In the genomic region with DNA sequence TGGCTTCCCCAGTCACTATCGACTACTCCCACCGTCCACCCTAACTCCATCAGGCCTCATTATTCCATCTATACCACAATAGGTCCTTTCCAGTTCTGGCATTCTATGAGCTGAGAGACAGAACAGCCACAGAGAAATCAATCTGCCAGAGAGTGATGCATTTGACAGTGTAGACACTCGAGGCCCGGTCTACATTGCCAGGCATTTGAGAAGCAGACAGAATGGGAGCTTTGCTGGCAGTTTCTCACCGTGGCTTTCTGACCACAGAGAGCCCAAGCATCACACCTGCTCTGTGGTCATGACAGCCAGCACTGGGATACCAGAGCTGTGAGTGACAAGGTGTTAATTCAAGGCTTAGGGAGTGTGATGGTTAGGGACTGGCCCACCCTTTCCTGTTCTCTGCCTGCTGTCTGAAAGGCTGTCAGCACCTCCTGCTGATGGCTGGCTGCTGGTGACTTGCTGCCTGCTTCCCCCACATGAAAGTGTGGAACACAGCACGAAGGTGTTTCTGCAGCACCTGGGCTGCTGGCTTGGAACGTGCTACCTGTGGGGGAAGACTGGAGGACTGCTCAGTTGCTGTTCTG, we compare ENCODE assay signal across 10 cellular contexts.
DNase-seq lines count a peak whose midpoint lies in the region; ATAC-seq and TF ChIP-seq lines count a peak whose summit lies in the region.
"Had no signal": no experiment of that assay in that cellular context is flagged by ENCODE, and none has a peak within 500 bp of the region (broad histone marks: within the 10 kb centered on the region; RNA-seq: fewer than 3 reads in every experiment).

No MANE protein-coding gene starts in this region.

- intact Hi-C loops in activated CD4-positive, alpha-beta T cell treated with anti-CD3 and anti-CD28 coated beads, Interleukin-2, amount 10 ng/mL, durations not matched to agents 24 days and 14 days (cut with micrococcal nuclease) = no loop called here

- H3K9me3 ChIP-seq in suprapubic skin = no peaks in the 10 kb centered on the region
- H3K9me3 ChIP-seq: thyroid gland had no signal

- no peaks in the 10 kb centered on the region for H3K9me3 Mint-ChIP-seq in activated CD4-positive, alpha-beta T cell treated with anti-CD3 and anti-CD28 coated beads, Interleukin-2, amount 10 ng/mL, durations not matched to agents 24 days and 14 days

- H3K4me1 Mint-ChIP-seq in activated CD4-positive, alpha-beta T cell treated with anti-CD3 and anti-CD28 coated beads, Interleukin-2, amount 10 ng/mL, durations not matched to agents 24 days and 14 days = no peaks in the 10 kb centered on the region

- DNase-seq in NCI-H748 (lab: John Stamatoyannopoulos, UW; ENCODE audit: unreplicated experiment) (peak; percentile 13), NCI-H748 treated with DMSO at 0.1 percent for 48 hours (lab: John Stamatoyannopoulos, UW) (no peak), NCI-H82 (lab: John Stamatoyannopoulos, UW) (peak; percentile 43), retina (peak; percentile 62), suprapubic skin (ENCODE audit: low spot score in 2 of 2) (no peak), amniotic stem cell (lab: John Stamatoyannopoulos, UW) (no peak)
- DNase-seq in activated CD4-positive, alpha-beta T cell treated with anti-CD3 and anti-CD28 coated beads, Interleukin-2, amount 10 ng/mL, durations not matched to agents 24 days and 14 days = no peak
- DNase-seq: erythroblast, thyroid gland had no signal

- no peaks in the 10 kb centered on the region for H3K4me1 ChIP-seq in suprapubic skin
- H3K4me1 ChIP-seq: thyroid gland had no signal

- H3K27me3 ChIP-seq in suprapubic skin = peaks cover 3% of the 10 kb centered on the region
- H3K27me3 ChIP-seq: thyroid gland had no signal

- H3K4me3 Mint-ChIP-seq in activated CD4-positive, alpha-beta T cell treated with anti-CD3 and anti-CD28 coated beads, Interleukin-2, amount 10 ng/mL, durations not matched to agents 24 days and 14 days = no peak overlapping the region

- 61% methylated on average over 7 of the region's 7 CpGs for WGBS in suprapubic skin

- no peak overlapping the region for H3K4me3 ChIP-seq in suprapubic skin
- H3K4me3 ChIP-seq: thyroid gland had no signal

- no peak for TF ChIP-seq CTCF in suprapubic skin (IDR thresholded peaks at IDR 0.05)

- TF ChIP-seq POLR2A in suprapubic skin (IDR thresholded peaks at IDR 0.05) = no peak

- H3K36me3 ChIP-seq in suprapubic skin = no peaks in the 10 kb centered on the region
- H3K36me3 ChIP-seq: thyroid gland had no signal

- no peak overlapping the region for H3K27ac ChIP-seq in suprapubic skin
- H3K27ac ChIP-seq: thyroid gland had no signal

- no peak overlapping the region for H3K27ac Mint-ChIP-seq in activated CD4-positive, alpha-beta T cell treated with anti-CD3 and anti-CD28 coated beads, Interleukin-2, amount 10 ng/mL, durations not matched to agents 24 days and 14 days

- H3K36me3 Mint-ChIP-seq in activated CD4-positive, alpha-beta T cell treated with anti-CD3 and anti-CD28 coated beads, Interleukin-2, amount 10 ng/mL, durations not matched to agents 24 days and 14 days (ENCODE audit: low read depth) = no peaks in the 10 kb centered on the region

- no peaks in the 10 kb centered on the region for H3K27me3 Mint-ChIP-seq in activated CD4-positive, alpha-beta T cell treated with anti-CD3 and anti-CD28 coated beads, Interleukin-2, amount 10 ng/mL, durations not matched to agents 24 days and 14 days

- no peak for TF ChIP-seq EP300 in suprapubic skin (IDR thresholded peaks at IDR 0.05)

- ATAC-seq in HG03039 (IDR thresholded peaks at IDR 0.05; ENCODE audit: unreplicated experiment) = peak; percentile 42

Comparison
In these comparisons a context has a peak if more than half of its experiments do, and no peak if none do; other contexts are left out.
1. DNase-seq: peak in NCI-H748 (single experiment), NCI-H82 (single experiment) and retina (single experiment); none in NCI-H748 treated with DMSO at 0.1 percent for 48 hours (single experiment), activated CD4-positive, alpha-beta T cell treated with anti-CD3 and anti-CD28 coated beads, Interleukin-2, amount 10 ng/mL, durations not matched to agents 24 days and 14 days (single experiment), suprapubic skin (0 of 2) and amniotic stem cell (single experiment).